In genomic region chr2:84631047-84631446, GRCh38 we compare ENCODE assay signal across 8 cellular contexts.
DNase-seq lines count a peak whose midpoint lies in the region; ATAC-seq and TF ChIP-seq lines count a peak whose summit lies in the region.

No MANE protein-coding gene starts in this region.

- TF ChIP-seq RAD21 in liver (IDR thresholded peaks at IDR 0.05), result peak; percentile 71 to 78

- in situ Hi-C loops in T47D (cut with HindIII; ENCODE audit: low pct_unique_long_range_greater_than_20kb, low sequenced_read_pairs), result no loop called here

- H3K4me3 Mint-ChIP-seq in CD4-positive, CD25-positive, alpha-beta regulatory T cell, result no peak overlapping the region

- intact Hi-C loops in vagina (cut with DNase I), result no loop called here

- H3K27me3 ChIP-seq in CD4-positive, CD25-positive, alpha-beta regulatory T cell (ENCODE audit: control insufficient read depth, insufficient read depth, low read length), result no peaks in the 10 kb centered on the region
- no peaks in the 10 kb centered on the region for H3K27me3 ChIP-seq in liver (ENCODE audit: control insufficient read depth in 4 of 4, insufficient read depth in 4 of 4, low read length in 3 of 4)
- no peaks in the 10 kb centered on the region for H3K27me3 ChIP-seq in vagina

- no peak overlapping the region for H3K27ac ChIP-seq in CD4-positive, CD25-positive, alpha-beta regulatory T cell (ENCODE audit: insufficient read depth, low read length, poor library complexity, severe bottlenecking)
- no peak overlapping the region for H3K27ac ChIP-seq in liver (ENCODE audit: low read depth in 1 of 2, low read length in 2 of 2)
- H3K27ac ChIP-seq in vagina, result no peak overlapping the region

- H3K4me1 ChIP-seq in CD4-positive, CD25-positive, alpha-beta regulatory T cell (ENCODE audit: control insufficient read depth, insufficient read depth, low read length, poor library complexity, severe bottlenecking), result no peaks in the 10 kb centered on the region
- peaks cover 2 to 12% (median 10%) of the 10 kb centered on the region in 4 donors for H3K4me1 ChIP-seq in liver (ENCODE audit: control insufficient read depth in 4 of 4, insufficient read depth in 4 of 4, low read length in 3 of 4)
- no peaks in the 10 kb centered on the region for H3K4me1 ChIP-seq in vagina

- no peak for TF ChIP-seq POLR2A in vagina (IDR thresholded peaks at IDR 0.05)

- peak in 1 of 2 donors; percentile 48 for ATAC-seq in CD4-positive, CD25-positive, alpha-beta regulatory T cell (ENCODE audit: low read depth in 2 of 2)
- ATAC-seq in GM18519 (IDR thresholded peaks at IDR 0.05; ENCODE audit: low FRiP score, unreplicated experiment), result peak; percentile 61

- H3K9ac ChIP-seq in liver (ENCODE audit: low read depth in 1 of 2, low read length in 2 of 2), result no peak overlapping the region

- 68% methylated on average over 6 of the region's 6 CpGs for WGBS in liver

- H3K36me3 Mint-ChIP-seq in CD4-positive, CD25-positive, alpha-beta regulatory T cell, result no peaks in the 10 kb centered on the region

- H3K9me3 ChIP-seq in CD4-positive, CD25-positive, alpha-beta regulatory T cell (ENCODE audit: control insufficient read depth in 2 of 2, low read length in 2 of 2), result no peaks in the 10 kb centered on the region
- no peaks in the 10 kb centered on the region for H3K9me3 ChIP-seq in liver (ENCODE audit: control insufficient read depth in 4 of 4, low read length in 3 of 4)
- H3K9me3 ChIP-seq in vagina, result no peaks in the 10 kb centered on the region

- no peaks in the 10 kb centered on the region for H3K27me3 Mint-ChIP-seq in CD4-positive, CD25-positive, alpha-beta regulatory T cell

- H3K36me3 ChIP-seq in CD4-positive, CD25-positive, alpha-beta regulatory T cell (ENCODE audit: control insufficient read depth, insufficient read depth, low read length), result no peaks in the 10 kb centered on the region
- H3K36me3 ChIP-seq in liver (ENCODE audit: control insufficient read depth in 4 of 4, insufficient read depth in 3 of 4, low read depth in 1 of 4, low read length in 3 of 4) (no peaks in the 10 kb centered on the region), vagina (no peaks in the 10 kb centered on the region)

- no peaks in the 10 kb centered on the region for H3K9me3 Mint-ChIP-seq in CD4-positive, CD25-positive, alpha-beta regulatory T cell

- peak; percentile 53 for TF ChIP-seq CTCF in liver (IDR thresholded peaks at IDR 0.05; ENCODE audit: low read depth, low read length, missing input control)
- peak in 1 of 3 experiments; percentile 5 for TF ChIP-seq CTCF in vagina (IDR thresholded peaks at IDR 0.05)

- peaks cover 0 to 17% (median 5%) of the 10 kb centered on the region in 4 donors for H3K4me1 Mint-ChIP-seq in CD4-positive, CD25-positive, alpha-beta regulatory T cell

- peak in 2 of 3 donors; percentile 45 to 48 for DNase-seq in CD4-positive, CD25-positive, alpha-beta regulatory T cell
- DNase-seq in NCI-H1092 (lab: John Stamatoyannopoulos, UW), result peak; percentile 0
- DNase-seq in T47D (ENCODE audit: low read depth in 1 of 2, low spot score in 1 of 2), result peak; percentile 10 to 41
- DNase-seq in vagina (ENCODE audit: extremely low spot score in 2 of 2), result no peak
- DNase-seq in activated T-cell treated with anti-CD3 and anti-CD28 coated beads, Interleukin-2, amount 50 U/mL, for 48 hours, result no peak
- DNase-seq in KG1 (lab: John Stamatoyannopoulos, UW), result no peak

- peak overlapping the region in 1 of 3 donors; percentile 8 for H3K27ac Mint-ChIP-seq in CD4-positive, CD25-positive, alpha-beta regulatory T cell

- no peak overlapping the region for H3K4me3 ChIP-seq in CD4-positive, CD25-positive, alpha-beta regulatory T cell (ENCODE audit: low read depth, low read length)
- no peak overlapping the region for H3K4me3 ChIP-seq in liver (ENCODE audit: low read depth in 1 of 3, low read length in 3 of 3)
- H3K4me3 ChIP-seq in vagina, result no peak overlapping the region

TF ChIP-seq in liver, 16 proteins besides CTCF, POLR2A, EP300 and RAD21:
- no peak for TF ChIP-seq HNF4A (conservative IDR thresholded peaks at IDR 0.05)
- TF ChIP-seq ATF3 (IDR thresholded peaks at IDR 0.05), result no peak
- no peak for TF ChIP-seq SP1 (IDR thresholded peaks at IDR 0.05)
- no peak for TF ChIP-seq FOXA1 (IDR thresholded peaks at IDR 0.05)
- TF ChIP-seq FOXA2 (IDR thresholded peaks at IDR 0.05), result no peak
- no peak for TF ChIP-seq GABPA (IDR thresholded peaks at IDR 0.05 in 1 of 2, conservative IDR thresholded peaks at IDR 0.05 in 1 of 2)
- no peak for TF ChIP-seq REST (IDR thresholded peaks at IDR 0.05)
- no peak for TF ChIP-seq HNF4G (IDR thresholded peaks at IDR 0.05)
- no peak for TF ChIP-seq RXRA (IDR thresholded peaks at IDR 0.05)
- no peak for TF ChIP-seq JUND (IDR thresholded peaks at IDR 0.05)
- no peak for TF ChIP-seq MAX (IDR thresholded peaks at IDR 0.05)

Comparison
In these comparisons a context has a peak if more than half of its experiments do, and no peak if none do; other contexts are left out.
1. DNase-seq: peak in CD4-positive, CD25-positive, alpha-beta regulatory T cell (2 of 3), NCI-H1092 (single experiment) and T47D (2 of 2); none in vagina (0 of 2), activated T-cell treated with anti-CD3 and anti-CD28 coated beads, Interleukin-2, amount 50 U/mL, for 48 hours (0 of 2) and KG1 (single experiment).